ENCODE assay signal across 10 cellular contexts in the genomic region with DNA sequence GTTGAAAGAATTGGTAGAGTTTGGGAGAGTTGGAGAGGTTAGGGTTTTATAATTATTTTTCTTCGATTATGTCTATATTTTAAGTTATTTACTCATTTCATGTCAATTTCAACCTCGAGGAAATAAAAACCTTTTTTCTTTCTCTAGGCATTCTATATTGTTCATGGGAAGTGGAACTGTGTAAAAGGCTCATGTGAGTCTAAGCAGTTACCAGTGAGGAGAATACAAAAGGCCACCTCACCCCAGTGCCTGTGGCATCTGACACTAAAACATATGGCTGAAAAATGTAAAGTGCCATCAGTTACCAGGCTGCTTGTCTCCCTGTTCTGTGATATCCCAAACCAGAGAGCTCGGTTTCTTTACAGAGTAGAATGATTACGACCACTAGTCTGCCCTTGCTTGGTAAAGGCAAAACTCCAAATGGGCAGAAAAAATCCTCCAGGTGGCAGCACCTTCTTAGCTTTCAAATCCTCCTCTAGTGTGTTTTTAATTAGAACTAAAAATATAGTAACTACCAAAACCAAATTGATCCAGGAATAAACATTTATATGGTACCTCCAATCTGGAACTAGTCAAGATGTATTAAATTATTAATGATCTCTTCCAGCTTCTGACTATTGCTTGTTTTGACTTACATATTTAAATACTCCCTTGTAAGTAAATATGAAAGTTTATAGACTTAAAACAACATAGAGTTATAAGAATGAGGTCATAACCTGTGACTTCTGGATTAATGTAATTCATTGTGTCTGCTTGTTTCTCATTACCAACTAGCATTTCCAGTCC.
DNase-seq lines count a peak whose midpoint lies in the region; ATAC-seq and TF ChIP-seq lines count a peak whose summit lies in the region.
"Had no signal": no experiment of that assay in that cellular context is flagged by ENCODE, and none has a peak within 500 bp of the region (broad histone marks: within the 10 kb centered on the region; RNA-seq: fewer than 3 reads in every experiment).

No MANE protein-coding gene starts in this region.

- in situ Hi-C loops in ACHN (cut with HindIII; ENCODE audit: low pct_ligation_motif_present, low pct_unique_long_range_greater_than_20kb, low sequenced_read_pairs), result loop anchor here (25.0 kb wide), 1 partner anchor 346 kb away; a partner anchor contains a TSS

- no peaks in the 10 kb centered on the region for H3K9me2 ChIP-seq in SU-DHL-6 (replicated peaks; ENCODE audit: insufficient read depth, low read length)

- peak; percentile 67 for DNase-seq in ACHN
- peak; percentile 56 for DNase-seq in GM04504 (ENCODE audit: low read depth)
- DNase-seq in HEK293T (ENCODE audit: extremely low spot score), result peak; percentile 52
- DNase-seq in NCI-H1417 treated with DMSO at 0.1 percent for 48 hours (lab: John Stamatoyannopoulos, UW), result peak; percentile 39
- peak; percentile 68 for DNase-seq in fibroblast of gingiva (ENCODE audit: low read depth)
- DNase-seq in osteocyte (ENCODE audit: extremely low spot score, unreplicated experiment), result no peak

- no peaks in the 10 kb centered on the region for H3F3A ChIP-seq in SU-DHL-6 (ENCODE audit: insufficient read depth)

- CTCF ChIA-PET in HEK293T (lab: Yijun Ruan, JAX), result interaction anchor here (0.6 to 3.2 kb wide), 15 partner anchors 10 to 997 kb away, joined by 3 to 15 read pairs (median 4); no protein-coding TSS in a partner anchor

- H3K27ac ChIP-seq in SU-DHL-6 (ENCODE audit: low read depth, low read length), result no peak overlapping the region

- no peaks in the 10 kb centered on the region for H3K27me3 ChIP-seq in SU-DHL-6 (ENCODE audit: low read length)

- H4K20me1 ChIP-seq in SU-DHL-6 (ENCODE audit: low read depth, low read length), result no peaks in the 10 kb centered on the region

- H3K36me3 Mint-ChIP-seq in osteocyte (ENCODE audit: unreplicated experiment), result no peaks in the 10 kb centered on the region
- H3K36me3 Mint-ChIP-seq: IgD-negative memory B cell; naive thymus-derived CD8-positive, alpha-beta T cell had no signal

- no peaks in the 10 kb centered on the region for H3K79me2 ChIP-seq in SU-DHL-6 (ENCODE audit: insufficient read depth, low read length)

- no peak overlapping the region for H3K4me2 ChIP-seq in SU-DHL-6 (ENCODE audit: low read depth, low read length, poor library complexity, severe bottlenecking)

- peaks cover 39% of the 10 kb centered on the region for H3K4me1 Mint-ChIP-seq in osteocyte (ENCODE audit: unreplicated experiment)
- H3K4me1 Mint-ChIP-seq: naive thymus-derived CD8-positive, alpha-beta T cell had no signal

- H3K9me3 Mint-ChIP-seq in osteocyte (ENCODE audit: unreplicated experiment), result no peaks in the 10 kb centered on the region
- H3K9me3 Mint-ChIP-seq: IgD-negative memory B cell; naive thymus-derived CD8-positive, alpha-beta T cell had no signal

- H3K9ac ChIP-seq in SU-DHL-6 (ENCODE audit: low read length), result no peak overlapping the region

- H3K4me3 ChIP-seq in SU-DHL-6 (ENCODE audit: insufficient read depth, low read length, poor library complexity, severe bottlenecking), result no peak overlapping the region

- no peaks in the 10 kb centered on the region for H3K9me3 ChIP-seq in SU-DHL-6 (ENCODE audit: insufficient read depth, low read length)

- H2AFZ ChIP-seq in SU-DHL-6 (ENCODE audit: low read depth, low read length, severe bottlenecking), result no peak overlapping the region

- TF ChIP-seq CTCF in SU-DHL-6 (IDR thresholded peaks at IDR 0.05; ENCODE audit: insufficient read depth, low read length, poor library complexity, severe bottlenecking) (peak; percentile 44), osteocyte (IDR thresholded peaks at IDR 0.05) (peak; percentile 90)

- peak overlapping the region; percentile 16 for H3K27ac Mint-ChIP-seq in osteocyte (ENCODE audit: unreplicated experiment)
- H3K27ac Mint-ChIP-seq: IgD-negative memory B cell; naive thymus-derived CD8-positive, alpha-beta T cell had no signal

- ATAC-seq in GM19397 (IDR thresholded peaks at IDR 0.05; ENCODE audit: unreplicated experiment), result no peak
- ATAC-seq: naive thymus-derived CD8-positive, alpha-beta T cell had no signal

- no peak overlapping the region for H3K4me3 Mint-ChIP-seq in osteocyte (ENCODE audit: unreplicated experiment)
- H3K4me3 Mint-ChIP-seq: IgD-negative memory B cell; naive thymus-derived CD8-positive, alpha-beta T cell had no signal

- no peaks in the 10 kb centered on the region for H3K36me3 ChIP-seq in SU-DHL-6 (ENCODE audit: low read length)

- POLR2A ChIA-PET in HEK293T (lab: Yijun Ruan, JAX), result no interaction called here

- H3K27me3 Mint-ChIP-seq in osteocyte (ENCODE audit: unreplicated experiment), result peaks cover 6% of the 10 kb centered on the region
- H3K27me3 Mint-ChIP-seq: IgD-negative memory B cell had no signal

TF ChIP-seq in HEK293T, 16 proteins besides CTCF, POLR2A, EP300 and RAD21:
- TF ChIP-seq ELF4 (IDR thresholded peaks at IDR 0.05), result no peak
- TF ChIP-seq FOXA1 (IDR thresholded peaks at IDR 0.05), result no peak
- TF ChIP-seq L3MBTL2 (conservative IDR thresholded peaks at IDR 0.05), result no peak
- TF ChIP-seq NFRKB (IDR thresholded peaks at IDR 0.05), result no peak
- no peak for TF ChIP-seq FOXK2 (IDR thresholded peaks at IDR 0.05)
- no peak for TF ChIP-seq FOXM1 (IDR thresholded peaks at IDR 0.05; ENCODE audit: borderline replicate concordance)
- TF ChIP-seq LEF1 (IDR thresholded peaks at IDR 0.05; ENCODE audit: borderline replicate concordance), result no peak
- TF ChIP-seq TARDBP (IDR thresholded peaks at IDR 0.05), result no peak
- no peak for TF ChIP-seq ARNT (IDR thresholded peaks at IDR 0.05)
- no peak for TF ChIP-seq SP1 (IDR thresholded peaks at IDR 0.05)
- TF ChIP-seq, protein P1, sequence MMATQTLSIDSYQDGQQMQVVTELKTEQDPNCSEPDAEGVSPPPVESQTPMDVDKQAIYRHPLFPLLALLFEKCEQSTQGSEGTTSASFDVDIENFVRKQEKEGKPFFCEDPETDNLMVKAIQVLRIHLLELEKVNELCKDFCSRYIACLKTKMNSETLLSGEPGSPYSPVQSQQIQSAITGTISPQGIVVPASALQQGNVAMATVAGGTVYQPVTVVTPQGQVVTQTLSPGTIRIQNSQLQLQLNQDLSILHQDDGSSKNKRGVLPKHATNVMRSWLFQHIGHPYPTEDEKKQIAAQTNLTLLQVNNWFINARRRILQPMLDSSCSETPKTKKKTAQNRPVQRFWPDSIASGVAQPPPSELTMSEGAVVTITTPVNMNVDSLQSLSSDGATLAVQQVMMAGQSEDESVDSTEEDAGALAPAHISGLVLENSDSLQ (IDR thresholded peaks at IDR 0.05), result no peak
- TF ChIP-seq HDGF (IDR thresholded peaks at IDR 0.05; ENCODE audit: borderline replicate concordance), result no peak
- no peak for TF ChIP-seq SUZ12 (IDR thresholded peaks at IDR 0.05)
- TF ChIP-seq CTBP1 (IDR thresholded peaks at IDR 0.05; ENCODE audit: borderline replicate concordance), result no peak
